Comparison of ENCODE assay signal across 9 cellular contexts in genomic region chr5:36928947-36929346, GRCh38. TPM values are rescaled to one million over a fixed set of nuclear protein-coding genes. Genes with fewer than 3 reads are reported as not detected.
DNase-seq lines count a peak whose midpoint lies in the region; ATAC-seq, FAIRE-seq and TF ChIP-seq lines count a peak whose summit lies in the region.
"Had no signal": no experiment of that assay in that cellular context is flagged by ENCODE, and none has a peak within 500 bp of the region (broad histone marks: within the 10 kb centered on the region; RNA-seq: fewer than 3 reads in every experiment).

No MANE protein-coding gene starts in this region.

- DNase-seq in ACHN: peak; percentile 13
- peak; percentile 10 for DNase-seq in H54 (ENCODE audit: insufficient read length, low spot score)
- no peak for DNase-seq in T-cell
- peak; percentile 58 for DNase-seq in fibroblast of villous mesenchyme (ENCODE audit: low read depth)
- no peak for DNase-seq in activated effector memory CD4-positive, alpha-beta T cell treated with anti-CD3 and anti-CD28 coated beads, Interleukin-2, amount 50 U/mL, for 16 hours
- DNase-seq in activated CD4-positive, alpha-beta T cell treated with anti-CD3 and anti-CD28 coated beads, Interleukin-2, amount 50 U/mL, for 48 hours: no peak
- no peak for DNase-seq in iPS-NIHi7 (ENCODE audit: extremely low spot score)
- DNase-seq: H9 had no signal

- ATAC-seq in T-cell (replicated peaks in 1 of 4) (peak in 2 of 4 experiments; percentile 37 to 53), HG03432 (IDR thresholded peaks at IDR 0.05; ENCODE audit: unreplicated experiment) (no peak)

- TF ChIP-seq POLR2A in H54 (IDR thresholded peaks at IDR 0.05; ENCODE audit: low read depth, low read length): no peak

- H3K36me3 Mint-ChIP-seq in T-cell: peaks cover 9% of the 10 kb centered on the region

- peaks cover 82 to 83% (median 83%) of the 10 kb centered on the region in 3 donors for H3K4me1 Mint-ChIP-seq in T-cell

- H3K4me3 Mint-ChIP-seq in T-cell: peak overlapping the region in 1 of 3 donors; percentile 11
- H3K4me3 Mint-ChIP-seq: H9 had no signal

- no peak for TF ChIP-seq CTCF in fibroblast of villous mesenchyme (IDR thresholded peaks at IDR 0.05; ENCODE audit: insufficient read depth, low read depth, low read length)

- FAIRE-seq in H54 (lab: Jason Lieb, UNC): peak; percentile 96

- POLR2A ChIA-PET in T-cell (lab: Charles Lee): interaction anchor here (0.5 to 1.0 kb wide), 2 partner anchors 13 to 45 kb away, joined by 3 read pairs; no protein-coding TSS in a partner anchor

- H3K4me3 ChIP-seq in fibroblast of villous mesenchyme (ENCODE audit: low read depth, low read length): no peak overlapping the region

- in situ Hi-C loops in ACHN (cut with HindIII; ENCODE audit: low pct_ligation_motif_present, low pct_unique_long_range_greater_than_20kb, low sequenced_read_pairs): no loop called here

- H3K9me3 Mint-ChIP-seq in T-cell: no peaks in the 10 kb centered on the region
- H3K9me3 Mint-ChIP-seq: H9 had no signal

- H3K27ac Mint-ChIP-seq in T-cell: peak overlapping the region; percentile 11 to 37
- H3K27ac Mint-ChIP-seq: H9 had no signal

- no peaks in the 10 kb centered on the region for H3K27me3 Mint-ChIP-seq in T-cell

- CTCF ChIA-PET in T-cell (lab: Charles Lee): interaction anchor here (0.7 to 1.0 kb wide), 2 partner anchors 17 to 53 kb away, joined by 3 to 4 read pairs; no protein-coding TSS in a partner anchor

RNA-seq across cellular contexts. Expression of gene NIPBL, which starts 52.4 kb away (rescaled TPM):
- total RNA-seq in T-cell (100 to 1,000 TPM in 2 of 5 donors, 10 to 100 TPM in 3; 87.5 to 133 (median 93.6) TPM), fibroblast of villous mesenchyme (20.6 and 24.6 TPM in 2 replicates)

Comparison
In these comparisons a context has a peak if more than half of its experiments do, and no peak if none do; other contexts are left out.
1. DNase-seq: peak in ACHN (single experiment), H54 (single experiment) and fibroblast of villous mesenchyme (single experiment); none in T-cell (0 of 34), activated effector memory CD4-positive, alpha-beta T cell treated with anti-CD3 and anti-CD28 coated beads, Interleukin-2, amount 50 U/mL, for 16 hours (single experiment), activated CD4-positive, alpha-beta T cell treated with anti-CD3 and anti-CD28 coated beads, Interleukin-2, amount 50 U/mL, for 48 hours (0 of 2) and iPS-NIHi7 (single experiment).